ENCODE assay signal across 1 cellular context in the genomic region with DNA sequence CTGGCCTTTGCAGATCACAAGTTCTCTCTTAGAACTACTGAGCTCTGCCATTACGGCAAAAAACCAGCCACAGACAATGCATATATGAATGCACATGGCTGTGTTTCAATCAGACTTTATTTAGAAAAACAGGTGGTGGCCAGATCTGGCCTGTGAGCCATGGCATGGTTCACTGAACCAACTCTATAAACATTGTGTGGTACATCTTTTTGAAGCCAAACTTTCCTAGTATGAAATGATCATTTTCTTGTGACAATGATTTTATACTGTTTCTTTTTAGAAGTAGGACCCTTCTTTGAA.
TF ChIP-seq lines count a peak whose summit lies in the region.

No MANE protein-coding gene starts in this region.

TF ChIP-seq in HCT116, 20 proteins besides CTCF, POLR2A, EP300 and RAD21 (continued from another document):
- no peak for TF ChIP-seq CBX3 (IDR thresholded peaks at IDR 0.05; ENCODE audit: low read depth)
- no peak for TF ChIP-seq ATF3 (IDR thresholded peaks at IDR 0.05)
- TF ChIP-seq SIN3A (IDR thresholded peaks at IDR 0.05; ENCODE audit: low read depth), result no peak
- TF ChIP-seq EZH2phosphoT487 (IDR thresholded peaks at IDR 0.05; ENCODE audit: borderline replicate concordance), result no peak
- TF ChIP-seq POLR2AphosphoS5 (IDR thresholded peaks at IDR 0.05; ENCODE audit: low read depth, low read length), result no peak
- TF ChIP-seq SRF (IDR thresholded peaks at IDR 0.05; ENCODE audit: low read depth), result no peak
